ENCODE assay signal across 34 cellular contexts in genomic region chr10:95458014-95458413, GRCh38.
A peak's percentile ranks its signal among the peaks of the same experiment; 100 is the strongest.
DNase-seq lines count a peak whose midpoint lies in the region; ATAC-seq, FAIRE-seq and TF ChIP-seq lines count a peak whose summit lies in the region.
"Had no signal": no experiment of that assay in that cellular context is flagged by ENCODE, and none has a peak within 500 bp of the region (broad histone marks: within the 10 kb centered on the region; RNA-seq: fewer than 3 reads in every experiment).

No MANE protein-coding gene starts in this region.

- POLR2A ChIA-PET in RWPE1 (lab: Yijun Ruan, JAX; ENCODE audit: low non-redundant PET) = no interaction called here

- CTCF ChIA-PET in RWPE1 (lab: Yijun Ruan, JAX) = interaction anchor here (0.7 kb wide), 1 partner anchor 117 kb away, joined by 3 read pairs; no protein-coding TSS in a partner anchor

- H3K4me1 Mint-ChIP-seq in nephron = peaks cover 60% of the 10 kb centered on the region
- H3K4me1 Mint-ChIP-seq: activated CD4-positive, alpha-beta T cell treated with anti-CD3 and anti-CD28 coated beads, Interleukin-2, amount 10 ng/mL, durations not matched to agents 24 days and 14 days; activated naive CD8-positive, alpha-beta T cell treated with anti-CD3 and anti-CD28 coated beads for 36 hours; CD14-positive monocyte; naive thymus-derived CD4-positive, alpha-beta T cell had no signal

- no peaks in the 10 kb centered on the region for H3K27me3 Mint-ChIP-seq in nephron (ENCODE audit: low read depth)
- H3K27me3 Mint-ChIP-seq: progenitor cell of endocrine pancreas had no signal

- no peak overlapping the region for H3K4me3 ChIP-seq in left ventricle myocardium inferior
- peak overlapping the region in 1 of 2 donors; percentile 8 for H3K4me3 ChIP-seq in kidney (ENCODE audit: low read length in 2 of 2)
- H3K4me3 ChIP-seq in aorta (ENCODE audit: low read length in 2 of 2) = no peak overlapping the region
- H3K4me3 ChIP-seq: cardiac muscle cell, HAP-1, SJSA1, upper lobe of left lung had no signal

- TF ChIP-seq CTCF in left ventricle myocardium inferior (IDR thresholded peaks at IDR 0.05; ENCODE audit: borderline replicate concordance) = no peak
- no peak for TF ChIP-seq CTCF in kidney (IDR thresholded peaks at IDR 0.05; ENCODE audit: borderline replicate concordance, extremely low read depth, insufficient read depth)
- TF ChIP-seq CTCF in nephron (IDR thresholded peaks at IDR 0.05; ENCODE audit: unreplicated experiment in 3 of 3) = no peak
- TF ChIP-seq CTCF in RWPE1 (conservative IDR thresholded peaks at IDR 0.05; ENCODE audit: low read depth) = no peak

- H3K4me1 ChIP-seq in left ventricle myocardium inferior (peaks cover 87% of the 10 kb centered on the region), kidney (ENCODE audit: control insufficient read depth in 1 of 2, insufficient read depth in 1 of 2, low read depth in 1 of 2, low read length in 2 of 2) (peaks cover 17 to 38% of the 10 kb centered on the region in 2 donors), aorta (ENCODE audit: control insufficient read depth in 1 of 2, insufficient read depth in 2 of 2, low read length in 2 of 2) (peaks cover 12% of the 10 kb centered on the region in 2 donors)
- H3K4me1 ChIP-seq: foreskin keratinocyte, HAP-1, SJSA1 had no signal

- no peaks in the 10 kb centered on the region for H3K27me3 ChIP-seq in left ventricle myocardium inferior (ENCODE audit: low read depth)
- no peaks in the 10 kb centered on the region for H3K27me3 ChIP-seq in aorta (ENCODE audit: control insufficient read depth in 1 of 2, insufficient read depth in 2 of 2, low read length in 1 of 2)
- H3K27me3 ChIP-seq: cardiac muscle cell, upper lobe of left lung had no signal

- DNase-seq in left ventricle myocardium inferior (no peak), Right ventricle myocardium inferior (ENCODE audit: missing footprints) (no peak), kidney (no peak), aorta (no peak), RWPE1 (ENCODE audit: low spot score) (no peak)
- DNase-seq: activated CD4-positive, alpha-beta T cell treated with anti-CD3 and anti-CD28 coated beads, Interleukin-2, amount 10 ng/mL, durations not matched to agents 24 days and 14 days; activated CD8-positive, alpha-beta memory T cell treated with anti-CD3 and anti-CD28 coated beads for 24 hours; activated effector memory CD4-positive, alpha-beta T cell treated with anti-CD3 and anti-CD28 coated beads, Interleukin-2, amount 50 U/mL, for 16 hours; activated naive CD8-positive, alpha-beta T cell treated with anti-CD3 and anti-CD28 coated beads for 36 hours; activated T-cell treated with anti-CD3 and anti-CD28 coated beads, Interleukin-2, amount 50 U/mL, for 1 hour; Caco-2; cortex of kidney; effector memory CD8-positive, alpha-beta T cell; foreskin keratinocyte; Karpas-422; naive thymus-derived CD4-positive, alpha-beta T cell; NCI-H1436; NCI-H2081 treated with DMSO at 0.1 percent for 48 hours; NCI-H226; NCI-H748 treated with DMSO at 0.1 percent for 48 hours; nucleus accumbens; stimulated activated CD4-positive, alpha-beta T cell treated with anti-CD3 and anti-CD28 coated beads, Interleukin-15, amount 100 ng/mL, for 24 hours; stimulated activated CD4-positive, alpha-beta T cell treated with anti-CD3 and anti-CD28 coated beads, Interleukin-4, amount 100 ng/mL, for 4 hours; upper lobe of left lung had no signal

- 35 to 43% methylated on average over 2 of the region's 2 CpGs for WGBS in aorta, 2 donors

- H3K27ac ChIP-seq in left ventricle myocardium inferior (replicated peaks) (peak overlapping the region; percentile 92), kidney (ENCODE audit: low read depth in 2 of 2, low read length in 2 of 2) (peak overlapping the region; percentile 84 to 86), aorta (ENCODE audit: low read depth in 1 of 2, low read length in 2 of 2) (peak overlapping the region; percentile 80 to 84), RWPE1 (no peak overlapping the region)
- H3K27ac ChIP-seq: foreskin keratinocyte, SJSA1 had no signal

- H3K9me3 Mint-ChIP-seq in nephron = no peaks in the 10 kb centered on the region
- H3K9me3 Mint-ChIP-seq: activated CD4-positive, alpha-beta T cell treated with anti-CD3 and anti-CD28 coated beads, Interleukin-2, amount 10 ng/mL, durations not matched to agents 24 days and 14 days; activated naive CD8-positive, alpha-beta T cell treated with anti-CD3 and anti-CD28 coated beads for 36 hours; CD14-positive monocyte; effector memory CD8-positive, alpha-beta T cell; naive thymus-derived CD4-positive, alpha-beta T cell had no signal

- no peaks in the 10 kb centered on the region for H3K36me3 Mint-ChIP-seq in nephron (ENCODE audit: low read depth)
- H3K36me3 Mint-ChIP-seq: activated naive CD8-positive, alpha-beta T cell treated with anti-CD3 and anti-CD28 coated beads for 36 hours; CD14-positive monocyte; naive thymus-derived CD4-positive, alpha-beta T cell had no signal

- no peaks in the 10 kb centered on the region for H3K36me3 ChIP-seq in left ventricle myocardium inferior
- H3K36me3 ChIP-seq in kidney (ENCODE audit: control insufficient read depth in 1 of 2, insufficient read depth in 2 of 2, low read length in 2 of 2) = no peaks in the 10 kb centered on the region
- peaks cover 3 to 10% of the 10 kb centered on the region in 2 donors for H3K36me3 ChIP-seq in aorta (ENCODE audit: control insufficient read depth in 1 of 2, insufficient read depth in 2 of 2, low read length in 1 of 2)
- H3K36me3 ChIP-seq: cardiac muscle cell, HAP-1, SJSA1, upper lobe of left lung had no signal

- no peak for ATAC-seq in Right ventricle myocardium inferior
- ATAC-seq in aorta (ENCODE audit: low FRiP score) = no peak
- no peak for ATAC-seq in GM21423 (IDR thresholded peaks at IDR 0.05; ENCODE audit: unreplicated experiment)
- ATAC-seq in HG02885 (IDR thresholded peaks at IDR 0.05; ENCODE audit: poor library complexity, unreplicated experiment) = no peak
- ATAC-seq: effector memory CD8-positive, alpha-beta T cell; esophagus mucosa; foreskin keratinocyte; naive thymus-derived CD4-positive, alpha-beta T cell had no signal

- intact Hi-C loops in left ventricle myocardium inferior (cut with micrococcal nuclease) (no loop called here), Right ventricle myocardium inferior (cut with DNase I) (no loop called here), kidney (cut with DNase I) (no loop called here), aorta (cut with DNase I) (no loop called here)

- H3K9ac ChIP-seq in kidney (ENCODE audit: low read length in 2 of 2) = peak overlapping the region in 1 of 2 donors; percentile 43

- H3K9me3 ChIP-seq in left ventricle myocardium inferior (replicated peaks) (no peaks in the 10 kb centered on the region), kidney (ENCODE audit: control insufficient read depth in 1 of 2, low read length in 2 of 2) (no peaks in the 10 kb centered on the region), aorta (ENCODE audit: control insufficient read depth, low read length) (no peaks in the 10 kb centered on the region)
- H3K9me3 ChIP-seq: Caco-2, HAP-1, SJSA1, upper lobe of left lung had no signal

- FAIRE-seq in kidney (lab: Jason Lieb, UNC) = no peak
- FAIRE-seq: GM12892 had no signal

- H3K4me3 Mint-ChIP-seq in nephron = peak overlapping the region in 2 of 3 experiments; percentile 18 to 42
- H3K4me3 Mint-ChIP-seq: activated CD4-positive, alpha-beta T cell treated with anti-CD3 and anti-CD28 coated beads, Interleukin-2, amount 10 ng/mL, durations not matched to agents 24 days and 14 days; activated naive CD8-positive, alpha-beta T cell treated with anti-CD3 and anti-CD28 coated beads for 36 hours; CD14-positive monocyte; effector memory CD8-positive, alpha-beta T cell; naive thymus-derived CD4-positive, alpha-beta T cell had no signal

- peak overlapping the region; percentile 98 for H3K27ac Mint-ChIP-seq in nephron
- H3K27ac Mint-ChIP-seq: activated CD4-positive, alpha-beta T cell treated with anti-CD3 and anti-CD28 coated beads, Interleukin-2, amount 10 ng/mL, durations not matched to agents 24 days and 14 days; activated naive CD8-positive, alpha-beta T cell treated with anti-CD3 and anti-CD28 coated beads for 36 hours; CD14-positive monocyte; effector memory CD8-positive, alpha-beta T cell; naive thymus-derived CD4-positive, alpha-beta T cell; progenitor cell of endocrine pancreas had no signal
